In genomic region chr19:2216361-2217225, GRCh38 we compare ENCODE assay signal across 24 cellular contexts. TPM values are rescaled to one million over a fixed set of nuclear protein-coding genes. Genes with fewer than 3 reads are reported as not detected.
DNase-seq lines count a peak whose midpoint lies in the region; ATAC-seq and TF ChIP-seq lines count a peak whose summit lies in the region.
"Had no signal": no experiment of that assay in that cellular context is flagged by ENCODE, and none has a peak within 500 bp of the region (broad histone marks: within the 10 kb centered on the region; RNA-seq: fewer than 3 reads in every experiment).

No MANE protein-coding gene starts in this region.

- intact Hi-C loops in sciatic nerve (cut with DNase I), result no loop called here
- intact Hi-C loops in upper lobe of right lung (cut with DNase I), result no loop called here

- no peaks in the 10 kb centered on the region for H3K27me3 ChIP-seq in upper lobe of right lung
- H3K27me3 ChIP-seq: heart left ventricle, MG63, tibial artery had no signal

- ATAC-seq in T-helper 17 cell (no peak), sciatic nerve (no peak), upper lobe of right lung (no peak), HG02763 (IDR thresholded peaks at IDR 0.05; ENCODE audit: unreplicated experiment) (no peak)
- ATAC-seq in central memory CD8-positive, alpha-beta T cell (replicated peaks; ENCODE audit: extremely low read depth, poor library complexity, severe bottlenecking), result no peak
- ATAC-seq in stimulated activated naive B cell treated with anti-CD40 and anti-IgM and Interleukin-4, amounts not matched to agents 10 μg/mL and 1 μg/mL and 100 μg/mL, for 72 hours (replicated peaks), result no peak
- ATAC-seq: esophagus mucosa; heart left ventricle; stimulated activated naive CD8-positive, alpha-beta T cell treated with anti-CD3 and anti-CD28 coated beads, Interleukin-15, Interleukin-2, amounts not matched to agents 100 U/mL and 50 U/mL, for 24 hours had no signal

- DNase-seq in activated naive CD4-positive, alpha-beta T cell treated with anti-CD3 and anti-CD28 coated beads, Interleukin-2, amount 10 ng/mL, durations not matched to agents 7 days and 5 days, result no peak
- DNase-seq in activated naive CD4-positive, alpha-beta T cell treated with anti-CD3 and anti-CD28 coated beads, Interleukin-2, amount 50 U/mL, for 16 hours, result no peak
- DNase-seq in T-helper 17 cell, result no peak
- DNase-seq in central memory CD8-positive, alpha-beta T cell (ENCODE audit: low spot score in 2 of 2), result no peak
- no peak for DNase-seq in stimulated activated naive B cell treated with anti-CD40 and anti-IgM and Interleukin-4, amounts not matched to agents 10 μg/mL and 1 μg/mL and 100 μg/mL, for 72 hours
- no peak for DNase-seq in sciatic nerve (ENCODE audit: low spot score)
- DNase-seq in upper lobe of right lung, result no peak
- DNase-seq: activated CD4-positive, alpha-beta T cell treated with anti-CD3 and anti-CD28 coated beads for 1 hour; activated CD8-positive, alpha-beta memory T cell treated with anti-CD3 and anti-CD28 coated beads for 24 hours; COR-L47; foreskin fibroblast; heart left ventricle; KG1; MG63; NCI-H2029; posterior cingulate gyrus; stimulated activated CD4-positive, alpha-beta T cell treated with anti-CD3 and anti-CD28 coated beads, Interleukin-15, amount 100 ng/mL, for 24 hours; stimulated activated naive CD8-positive, alpha-beta T cell treated with anti-CD3 and anti-CD28 coated beads, Interleukin-15, Interleukin-2, amounts not matched to agents 100 U/mL and 50 U/mL, for 24 hours; T-helper 1 cell; tibial artery had no signal

- H3K4me1 ChIP-seq in upper lobe of right lung, result no peaks in the 10 kb centered on the region
- H3K4me1 ChIP-seq: tibial artery had no signal

- H3K36me3 ChIP-seq in upper lobe of right lung, result peaks cover 98% of the 10 kb centered on the region

- peaks cover 21% of the 10 kb centered on the region for H3K4me1 Mint-ChIP-seq in activated naive CD4-positive, alpha-beta T cell treated with anti-CD3 and anti-CD28 coated beads, Interleukin-2, amount 10 ng/mL, durations not matched to agents 7 days and 5 days
- H3K4me1 Mint-ChIP-seq in T-helper 17 cell, result peaks cover 13% of the 10 kb centered on the region
- H3K4me1 Mint-ChIP-seq in central memory CD8-positive, alpha-beta T cell, result no peaks in the 10 kb centered on the region
- H3K4me1 Mint-ChIP-seq in stimulated activated naive B cell treated with anti-CD40 and anti-IgM and Interleukin-4, amounts not matched to agents 10 μg/mL and 1 μg/mL and 100 μg/mL, for 72 hours, result peaks cover 9 to 45% of the 10 kb centered on the region in 2 donors
- H3K4me1 Mint-ChIP-seq: neural crest cell had no signal

- H3K36me3 Mint-ChIP-seq in activated naive CD4-positive, alpha-beta T cell treated with anti-CD3 and anti-CD28 coated beads, Interleukin-2, amount 10 ng/mL, durations not matched to agents 7 days and 5 days, result peaks cover 36% of the 10 kb centered on the region
- peaks cover 6% of the 10 kb centered on the region for H3K36me3 Mint-ChIP-seq in T-helper 17 cell (ENCODE audit: low read depth)
- H3K36me3 Mint-ChIP-seq in central memory CD8-positive, alpha-beta T cell (ENCODE audit: insufficient read depth), result peaks cover 11% of the 10 kb centered on the region
- H3K36me3 Mint-ChIP-seq in stimulated activated naive B cell treated with anti-CD40 and anti-IgM and Interleukin-4, amounts not matched to agents 10 μg/mL and 1 μg/mL and 100 μg/mL, for 72 hours, result peaks cover 62 to 69% of the 10 kb centered on the region in 2 donors

- peak overlapping the region; percentile 1 for H3K27ac Mint-ChIP-seq in activated naive CD4-positive, alpha-beta T cell treated with anti-CD3 and anti-CD28 coated beads, Interleukin-2, amount 10 ng/mL, durations not matched to agents 7 days and 5 days
- peak overlapping the region; percentile 82 for H3K27ac Mint-ChIP-seq in T-helper 17 cell
- peak overlapping the region; percentile 80 for H3K27ac Mint-ChIP-seq in central memory CD8-positive, alpha-beta T cell (ENCODE audit: low read depth)
- H3K27ac Mint-ChIP-seq in stimulated activated naive B cell treated with anti-CD40 and anti-IgM and Interleukin-4, amounts not matched to agents 10 μg/mL and 1 μg/mL and 100 μg/mL, for 72 hours, result peak overlapping the region; percentile 73

- no peak for TF ChIP-seq CTCF in upper lobe of right lung (IDR thresholded peaks at IDR 0.05)

- no peaks in the 10 kb centered on the region for H3K27me3 Mint-ChIP-seq in activated naive CD4-positive, alpha-beta T cell treated with anti-CD3 and anti-CD28 coated beads, Interleukin-2, amount 10 ng/mL, durations not matched to agents 7 days and 5 days
- no peaks in the 10 kb centered on the region for H3K27me3 Mint-ChIP-seq in T-helper 17 cell
- H3K27me3 Mint-ChIP-seq in central memory CD8-positive, alpha-beta T cell, result no peaks in the 10 kb centered on the region
- no peaks in the 10 kb centered on the region for H3K27me3 Mint-ChIP-seq in stimulated activated naive B cell treated with anti-CD40 and anti-IgM and Interleukin-4, amounts not matched to agents 10 μg/mL and 1 μg/mL and 100 μg/mL, for 72 hours

- no peak overlapping the region for H3K4me3 ChIP-seq in upper lobe of right lung
- H3K4me3 ChIP-seq: heart left ventricle, lung, MG63, tibial artery had no signal

- H3K27ac ChIP-seq in upper lobe of right lung, result no peak overlapping the region
- H3K27ac ChIP-seq: heart left ventricle, tibial artery had no signal

- H3K9me3 ChIP-seq in T-helper 17 cell (ENCODE audit: control insufficient read depth, low read length, poor library complexity, severe bottlenecking) (no peaks in the 10 kb centered on the region), upper lobe of right lung (no peaks in the 10 kb centered on the region)
- H3K9me3 ChIP-seq: heart left ventricle, MG63, tibial artery had no signal

- no peak overlapping the region for H3K4me3 Mint-ChIP-seq in activated naive CD4-positive, alpha-beta T cell treated with anti-CD3 and anti-CD28 coated beads, Interleukin-2, amount 10 ng/mL, durations not matched to agents 7 days and 5 days
- peak overlapping the region; percentile 28 for H3K4me3 Mint-ChIP-seq in T-helper 17 cell
- no peak overlapping the region for H3K4me3 Mint-ChIP-seq in central memory CD8-positive, alpha-beta T cell
- peak overlapping the region in 1 of 2 donors; percentile 13 for H3K4me3 Mint-ChIP-seq in stimulated activated naive B cell treated with anti-CD40 and anti-IgM and Interleukin-4, amounts not matched to agents 10 μg/mL and 1 μg/mL and 100 μg/mL, for 72 hours
- H3K4me3 Mint-ChIP-seq: neural crest cell had no signal

- no peaks in the 10 kb centered on the region for H3K9me3 Mint-ChIP-seq in activated naive CD4-positive, alpha-beta T cell treated with anti-CD3 and anti-CD28 coated beads, Interleukin-2, amount 10 ng/mL, durations not matched to agents 7 days and 5 days
- no peaks in the 10 kb centered on the region for H3K9me3 Mint-ChIP-seq in central memory CD8-positive, alpha-beta T cell
- no peaks in the 10 kb centered on the region for H3K9me3 Mint-ChIP-seq in stimulated activated naive B cell treated with anti-CD40 and anti-IgM and Interleukin-4, amounts not matched to agents 10 μg/mL and 1 μg/mL and 100 μg/mL, for 72 hours
- H3K9me3 Mint-ChIP-seq: neural crest cell had no signal

- CTCF ChIA-PET in activated naive CD4-positive, alpha-beta T cell treated with anti-CD3 and anti-CD28 coated beads, Interleukin-2, amount 10 ng/mL, durations not matched to agents 7 days and 5 days (lab: Charles Lee), result interaction anchor here (1.1 to 1.5 kb wide), 2 partner anchors 14 to 19 kb away, joined by 3 to 4 read pairs; partner anchors contain the start of gene PLEKHJ1

RNA-seq across cellular contexts. Expression of gene PLEKHJ1, which starts 19.5 kb away (rescaled TPM):
- total RNA-seq in T-helper 17 cell (10 to 100 TPM; 38.6 to 40.2 TPM), sciatic nerve (34.2 TPM), upper lobe of right lung (54.6 TPM)

RNA-seq across cellular contexts. Expression of gene SF3A2, which starts 20.0 kb away (rescaled TPM):
- total RNA-seq in T-helper 17 cell (100 to 1,000 TPM; 119 to 135 TPM), sciatic nerve (65.0 TPM), upper lobe of right lung (67.1 TPM)

RNA-seq across cellular contexts. Expression of gene AMH, which starts 32.5 kb away (rescaled TPM):
- total RNA-seq in T-helper 17 cell (1 to 10 TPM in 1 of 2 donors, under 1 TPM in 1; 0.50 to 2.7 TPM), sciatic nerve (1.3 TPM), upper lobe of right lung (6.1 TPM)

RNA-seq across cellular contexts. Expression of gene JSRP1, which starts 39.6 kb away (rescaled TPM):
- total RNA-seq in T-helper 17 cell, result 1 to 10 TPM in 1 of 2 donors, under 1 TPM in 1; 0.55 to 1.0 TPM
- total RNA-seq in sciatic nerve, result not detected
- total RNA-seq in upper lobe of right lung, result 1.1 TPM
- total RNA-seq: esophagus mucosa had no signal

RNA-seq across cellular contexts. Expression of gene DOT1L, which starts 52.9 kb away (rescaled TPM):
- 10 to 100 TPM; 32.3 to 42.1 TPM for total RNA-seq in T-helper 17 cell
- total RNA-seq in sciatic nerve, result 26.3 TPM
- total RNA-seq in upper lobe of right lung, result 42.0 TPM

Comparison
In these comparisons a context has a peak if more than half of its experiments do, and no peak if none do; other contexts are left out.
1. H3K27ac Mint-ChIP-seq: peak in every context shown above with its lines; median percentile 82 in T-helper 17 cell; 80 in central memory CD8-positive, alpha-beta T cell; 73 in stimulated activated naive B cell treated with anti-CD40 and anti-IgM and Interleukin-4, amounts not matched to agents 10 μg/mL and 1 μg/mL and 100 μg/mL, for 72 hours; 1 in activated naive CD4-positive, alpha-beta T cell treated with anti-CD3 and anti-CD28 coated beads, Interleukin-2, amount 10 ng/mL, durations not matched to agents 7 days and 5 days.